ENCODE assay signal across 10 cellular contexts in the genomic region with DNA sequence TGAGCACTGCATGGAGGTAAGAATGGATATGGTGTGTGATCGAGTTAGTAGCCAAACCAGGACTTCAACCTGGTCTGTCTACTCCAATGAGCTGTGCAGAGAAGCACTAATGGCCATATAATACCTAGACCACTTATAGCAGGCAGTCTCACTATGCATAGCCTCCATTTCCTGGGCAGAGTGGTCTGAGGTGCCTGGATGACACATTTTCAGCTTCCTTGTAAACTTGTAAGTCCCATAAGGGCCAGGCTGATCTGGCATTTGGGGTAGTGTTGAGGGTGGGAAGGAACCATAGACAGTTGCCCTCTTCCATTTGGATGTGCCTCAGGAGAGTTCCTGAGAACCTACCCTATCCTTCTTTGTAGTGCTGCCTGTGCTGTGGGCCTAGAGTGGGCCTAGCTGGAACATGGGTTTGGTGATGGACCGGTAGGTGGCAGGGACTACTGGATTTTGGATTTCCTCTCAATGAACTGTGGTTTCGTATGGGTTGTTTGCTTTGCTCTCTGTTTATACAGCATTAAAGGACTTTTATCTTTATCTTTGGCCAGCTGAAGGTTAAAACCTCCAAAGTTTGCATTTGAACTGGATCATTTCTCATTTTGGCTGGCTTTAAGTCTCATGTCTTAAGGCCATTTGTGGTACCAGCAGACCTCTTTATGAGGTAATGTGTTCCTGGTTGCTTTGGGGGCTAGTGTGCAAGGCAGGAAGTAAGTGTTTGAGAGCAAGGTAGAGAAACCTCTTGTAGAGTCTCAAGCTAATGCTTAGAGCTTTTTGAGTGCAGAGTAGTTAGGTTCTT.
DNase-seq lines count a peak whose midpoint lies in the region; ATAC-seq and TF ChIP-seq lines count a peak whose summit lies in the region.
"Had no signal": no experiment of that assay in that cellular context is flagged by ENCODE, and none has a peak within 500 bp of the region (broad histone marks: within the 10 kb centered on the region; RNA-seq: fewer than 3 reads in every experiment).

No MANE protein-coding gene starts in this region.

- peak overlapping the region; percentile 3 for H3K4me3 ChIP-seq in CD8-positive, alpha-beta T cell (ENCODE audit: low read depth, low read length)
- H3K4me3 ChIP-seq: cardiac muscle cell had no signal

- H3K4me1 ChIP-seq in CD8-positive, alpha-beta T cell (ENCODE audit: insufficient read depth, low read length), result peaks cover 68% of the 10 kb centered on the region

- no peaks in the 10 kb centered on the region for H3K27me3 Mint-ChIP-seq in CD8-positive, alpha-beta T cell (ENCODE audit: low read depth)
- no peaks in the 10 kb centered on the region for H3K27me3 Mint-ChIP-seq in activated CD4-positive, alpha-beta memory T cell treated with anti-CD3 and anti-CD28 coated beads, Interleukin-2, amount 10 ng/mL, durations not matched to agents 7 days and 5 days
- H3K27me3 Mint-ChIP-seq in naive thymus-derived CD8-positive, alpha-beta T cell, result no peaks in the 10 kb centered on the region

- CTCF ChIA-PET in CD8-positive, alpha-beta T cell (lab: Charles Lee), result interaction anchor here (1.0 to 3.8 kb wide), 16 partner anchors 9 to 131 kb away, joined by 3 to 36 read pairs (median 5); a partner anchor contains a TSS
- CTCF ChIA-PET in activated CD4-positive, alpha-beta memory T cell treated with anti-CD3 and anti-CD28 coated beads, Interleukin-2, amount 10 ng/mL, durations not matched to agents 7 days and 5 days (lab: Charles Lee), result interaction anchor here (0.7 to 2.9 kb wide), 12 partner anchors 11 to 130 kb away, joined by 3 to 25 read pairs (median 6); a partner anchor contains a TSS

- no peaks in the 10 kb centered on the region for H3K36me3 ChIP-seq in CD8-positive, alpha-beta T cell (ENCODE audit: insufficient read depth, low read length)
- H3K36me3 ChIP-seq: cardiac muscle cell had no signal

- H3K9me3 Mint-ChIP-seq in CD8-positive, alpha-beta T cell, result no peaks in the 10 kb centered on the region
- H3K9me3 Mint-ChIP-seq in activated CD4-positive, alpha-beta memory T cell treated with anti-CD3 and anti-CD28 coated beads, Interleukin-2, amount 10 ng/mL, durations not matched to agents 7 days and 5 days, result peaks cover 2% of the 10 kb centered on the region
- peaks cover 0 to 2% (median 0%) of the 10 kb centered on the region in 9 donors for H3K9me3 Mint-ChIP-seq in naive thymus-derived CD8-positive, alpha-beta T cell

- DNase-seq in CD8-positive, alpha-beta T cell, result peak in 2 of 7 experiments; percentile 19 to 45
- DNase-seq in activated CD4-positive, alpha-beta memory T cell treated with anti-CD3 and anti-CD28 coated beads, Interleukin-2, amount 10 ng/mL, durations not matched to agents 7 days and 5 days, result peak; percentile 29
- DNase-seq in naive thymus-derived CD8-positive, alpha-beta T cell, result peak in 6 of 10 donors; percentile 11 to 69 (median 54)
- no peak for DNase-seq in AML-193 (lab: John Stamatoyannopoulos, UW)
- no peak for DNase-seq in mucosa of gallbladder (ENCODE audit: low spot score)
- no peak for DNase-seq in cerebellum (ENCODE audit: low spot score)
- DNase-seq: NCI-H748 treated with DMSO at 0.1 percent for 48 hours had no signal

- no peaks in the 10 kb centered on the region for H3K27me3 ChIP-seq in CD8-positive, alpha-beta T cell (ENCODE audit: insufficient read depth, low read length)
- H3K27me3 ChIP-seq: cardiac muscle cell had no signal

- peak overlapping the region; percentile 32 for H3K27ac ChIP-seq in CD8-positive, alpha-beta T cell (ENCODE audit: low read depth, low read length)
- H3K27ac ChIP-seq: cardiac muscle cell had no signal

- intact Hi-C loops in CD8-positive, alpha-beta T cell (cut with DNase I, micrococcal nuclease), result loop anchor here (1.0 to 5.0 kb wide), 4 partner anchors 38 to 130 kb away; no protein-coding TSS in a partner anchor

- POLR2A ChIA-PET in CD8-positive, alpha-beta T cell (lab: Charles Lee), result interaction anchor here (0.7 to 2.2 kb wide), 8 partner anchors 10 to 101 kb away, joined by 3 to 24 read pairs (median 4); a partner anchor contains a TSS
- POLR2A ChIA-PET in activated CD4-positive, alpha-beta memory T cell treated with anti-CD3 and anti-CD28 coated beads, Interleukin-2, amount 10 ng/mL, durations not matched to agents 7 days and 5 days (lab: Charles Lee), result interaction anchor here (0.9 to 3.2 kb wide), 14 partner anchors 9 to 155 kb away, joined by 3 to 25 read pairs (median 4); a partner anchor contains a TSS
- POLR2A ChIA-PET in naive thymus-derived CD8-positive, alpha-beta T cell (lab: Charles Lee), result interaction anchor here (1.0 to 13.0 kb wide), 14 partner anchors 9 to 133 kb away, joined by 3 to 139 read pairs (median 4); a partner anchor contains a TSS

- H3K9me3 ChIP-seq in CD8-positive, alpha-beta T cell (ENCODE audit: low read length), result no peaks in the 10 kb centered on the region

- peak overlapping the region; percentile 94 for H3K27ac Mint-ChIP-seq in CD8-positive, alpha-beta T cell
- H3K27ac Mint-ChIP-seq in activated CD4-positive, alpha-beta memory T cell treated with anti-CD3 and anti-CD28 coated beads, Interleukin-2, amount 10 ng/mL, durations not matched to agents 7 days and 5 days, result peak overlapping the region; percentile 87
- peak overlapping the region; percentile 73 to 96 (median 94) for H3K27ac Mint-ChIP-seq in naive thymus-derived CD8-positive, alpha-beta T cell

- H3K4me3 Mint-ChIP-seq in CD8-positive, alpha-beta T cell, result peak overlapping the region; percentile 26
- H3K4me3 Mint-ChIP-seq in activated CD4-positive, alpha-beta memory T cell treated with anti-CD3 and anti-CD28 coated beads, Interleukin-2, amount 10 ng/mL, durations not matched to agents 7 days and 5 days, result no peak overlapping the region
- peak overlapping the region; percentile 31 to 74 (median 64) for H3K4me3 Mint-ChIP-seq in naive thymus-derived CD8-positive, alpha-beta T cell

- peaks cover 91% of the 10 kb centered on the region for H3K4me1 Mint-ChIP-seq in CD8-positive, alpha-beta T cell (ENCODE audit: low read depth)
- H3K4me1 Mint-ChIP-seq in activated CD4-positive, alpha-beta memory T cell treated with anti-CD3 and anti-CD28 coated beads, Interleukin-2, amount 10 ng/mL, durations not matched to agents 7 days and 5 days, result peaks cover 81% of the 10 kb centered on the region
- peaks cover 49 to 92% (median 89%) of the 10 kb centered on the region in 4 donors for H3K4me1 Mint-ChIP-seq in naive thymus-derived CD8-positive, alpha-beta T cell

- H3K36me3 Mint-ChIP-seq in CD8-positive, alpha-beta T cell, result peaks cover 10% of the 10 kb centered on the region
- peaks cover 48% of the 10 kb centered on the region for H3K36me3 Mint-ChIP-seq in activated CD4-positive, alpha-beta memory T cell treated with anti-CD3 and anti-CD28 coated beads, Interleukin-2, amount 10 ng/mL, durations not matched to agents 7 days and 5 days (ENCODE audit: low read depth)
- H3K36me3 Mint-ChIP-seq in naive thymus-derived CD8-positive, alpha-beta T cell, result peaks cover 0 to 9% (median 0%) of the 10 kb centered on the region in 3 donors

- ATAC-seq in CD8-positive, alpha-beta T cell, result peak; percentile 59
- peak; percentile 38 for ATAC-seq in GM21576 (IDR thresholded peaks at IDR 0.05; ENCODE audit: unreplicated experiment)
- peak; percentile 68 to 69 for ATAC-seq in naive thymus-derived CD8-positive, alpha-beta T cell
- ATAC-seq in HG03175 (IDR thresholded peaks at IDR 0.05; ENCODE audit: unreplicated experiment), result no peak

- no peak for TF ChIP-seq CTCF in CD8-positive, alpha-beta T cell (IDR thresholded peaks at IDR 0.05)

Comparison
In these comparisons a context has a peak if more than half of its experiments do, and no peak if none do; other contexts are left out.
1. DNase-seq: peak in activated CD4-positive, alpha-beta memory T cell treated with anti-CD3 and anti-CD28 coated beads, Interleukin-2, amount 10 ng/mL, durations not matched to agents 7 days and 5 days (single experiment) and naive thymus-derived CD8-positive, alpha-beta T cell (6 of 10); none in AML-193 (0 of 2), mucosa of gallbladder (single experiment) and cerebellum (single experiment).
2. Peak in every context shown above with its lines, with median percentiles within 50 percentile points of each other: H3K27ac Mint-ChIP-seq.